ENCODE assay signal across 8 cellular contexts in genomic region chr10:117175901-117176534, GRCh38. TPM values are rescaled to one million over a fixed set of nuclear protein-coding genes. Genes with fewer than 3 reads are reported as not detected.
DNase-seq lines count a peak whose midpoint lies in the region; ATAC-seq and TF ChIP-seq lines count a peak whose summit lies in the region.

No MANE protein-coding gene starts in this region.

- H3K4me1 ChIP-seq in left lung, result peaks cover 5 to 13% of the 10 kb centered on the region in 2 donors

- H3K27ac ChIP-seq in left lung, result no peak overlapping the region

- H3K36me3 ChIP-seq in left lung, result no peaks in the 10 kb centered on the region

- peaks cover 30 to 74% of the 10 kb centered on the region in 2 donors for H3K27me3 ChIP-seq in left lung

- peak; percentile 60 to 61 for TF ChIP-seq CTCF in left lung (IDR thresholded peaks at IDR 0.05)

- no peaks in the 10 kb centered on the region for H3K9me3 ChIP-seq in left lung

- ATAC-seq in HG02798 (IDR thresholded peaks at IDR 0.05; ENCODE audit: poor library complexity, unreplicated experiment), result peak; percentile 62
- peak; percentile 87 for ATAC-seq in left lung

- H3K4me3 ChIP-seq in left lung, result peak overlapping the region; percentile 13 to 44

- intact Hi-C loops in left lung (cut with DNase I), result loop anchor here (5.0 to 10.0 kb wide), 3 partner anchors 379 to 491 kb away; no protein-coding TSS in a partner anchor

- DNase-seq in NCI-H446 (lab: John Stamatoyannopoulos, UW), result peak; percentile 23 to 62
- DNase-seq in NCI-H446 treated with DMSO at 0.1 percent for 48 hours (lab: John Stamatoyannopoulos, UW), result no peak
- peak; percentile 13 for DNase-seq in NCI-H2029 (lab: John Stamatoyannopoulos, UW)
- peak; percentile 34 for DNase-seq in activated CD4-positive, CD25-positive, alpha-beta regulatory T cell treated with anti-CD3 and anti-CD28 coated beads, Interleukin-2, amount 50 U/mL, for 16 hours (ENCODE audit: low read depth, low spot score)
- DNase-seq in cerebellum (ENCODE audit: low spot score), result peak; percentile 60
- DNase-seq in left lung, result peak in 1 of 2 donors; percentile 65
- DNase-seq in stimulated activated CD4-positive, alpha-beta T cell treated with anti-CD3 and anti-CD28 coated beads, Interleukin-2, amount 100 ng/mL, for 4 hours (ENCODE audit: low read depth), result peak; percentile 68

RNA-seq across cellular contexts. Expression of gene KCNK18, which starts 21.3 kb away (rescaled TPM):
- total RNA-seq in cerebellum, result not detected
- total RNA-seq in left lung, result not detected

RNA-seq across cellular contexts. Expression of gene VAX1, which starts 37.9 kb away (rescaled TPM):
- total RNA-seq in cerebellum, result not detected
- not detected for total RNA-seq in left lung
